24 cellular contexts compared by ENCODE assay signal in the genomic region with DNA sequence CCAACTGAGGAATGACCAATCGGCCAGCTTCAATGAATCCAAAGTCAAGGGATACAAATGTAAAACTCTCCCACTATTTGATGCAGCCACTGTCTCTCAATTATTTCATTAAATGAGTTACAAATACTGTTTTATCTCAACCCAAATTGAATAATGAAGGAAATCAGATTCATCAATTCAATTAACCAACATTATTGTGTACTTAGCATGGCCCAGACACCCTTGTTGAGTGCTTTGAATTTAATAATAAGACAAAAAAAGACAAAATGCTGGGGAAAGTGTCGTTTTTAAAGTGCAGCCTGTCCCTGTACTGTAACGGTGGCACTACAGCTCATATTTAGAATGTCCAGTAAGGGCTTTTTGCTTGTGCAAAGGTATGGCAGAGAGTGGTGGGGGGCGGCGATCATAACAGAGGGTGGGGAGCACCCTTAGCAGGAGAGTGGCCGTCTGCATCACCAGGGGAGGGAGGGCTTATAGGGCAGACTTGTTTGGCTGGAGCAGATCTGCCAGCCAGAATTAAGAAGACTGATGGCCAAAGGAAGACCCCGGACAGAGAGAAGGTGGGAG.
"Had no signal": no experiment of that assay in that cellular context is flagged by ENCODE, and none has a peak within 500 bp of the region (broad histone marks: within the 10 kb centered on the region; RNA-seq: fewer than 3 reads in every experiment).

No MANE protein-coding gene starts in this region.

- H3K36me3 ChIP-seq: SJCRH30 had no signal

- H3K4me3 ChIP-seq: PC-9, SJCRH30 had no signal

- ATAC-seq: Panc1 had no signal

- H3K27me3 ChIP-seq: SJCRH30 had no signal

- FAIRE-seq: RCC 7860 had no signal

- DNase-seq: Karpas-422, MM.1S, NCI-H1048, NCI-H1105 treated with DMSO at 0.1 percent for 48 hours, NCI-H1436, NCI-H1694, NCI-H187, NCI-H2029 treated with DMSO at 0.1 percent for 48 hours, NCI-H2107, NCI-H2171 treated with DMSO at 0.1 percent for 48 hours, NCI-H2227 treated with DMSO at 0.1 percent for 48 hours, NCI-H345, NCI-H446, NCI-H510A treated with DMSO at 0.1 percent for 48 hours, NCI-H524 treated with DMSO at 0.1 percent for 48 hours, NCI-H526 treated with DMSO at 0.1 percent for 48 hours, PC-9, SIG-M5, SW 1271 had no signal

- H3K9me3 ChIP-seq: SJCRH30 had no signal

- H3K27ac ChIP-seq: KMS-11, PC-9, RWPE1, SJCRH30 had no signal
